ENCODE assay signal across 10 cellular contexts in genomic region chr3:155334897-155335883, GRCh38. TPM values are rescaled to one million over a fixed set of nuclear protein-coding genes. Genes with fewer than 3 reads are reported as not detected.
DNase-seq lines count a peak whose midpoint lies in the region; ATAC-seq and TF ChIP-seq lines count a peak whose summit lies in the region.
"Had no signal": no experiment of that assay in that cellular context is flagged by ENCODE, and none has a peak within 500 bp of the region (broad histone marks: within the 10 kb centered on the region; RNA-seq: fewer than 3 reads in every experiment).

No MANE protein-coding gene starts in this region.

- no peak overlapping the region for H3K27ac ChIP-seq in naive thymus-derived CD4-positive, alpha-beta T cell (ENCODE audit: low read depth, low read length)

- in situ Hi-C loops in GM13976 (cut with MboI; ENCODE audit: low sequenced_read_pairs, unreplicated experiment): loop anchor here (25.0 kb wide), 1 partner anchor 998 kb away; no protein-coding TSS in a partner anchor

- H3K27ac Mint-ChIP-seq in activated CD8-positive, alpha-beta memory T cell treated with anti-CD3 and anti-CD28 coated beads, Interleukin-2, amount 10 ng/mL, durations not matched to agents 7 days and 5 days: no peak overlapping the region
- H3K27ac Mint-ChIP-seq in naive thymus-derived CD4-positive, alpha-beta T cell: peak overlapping the region in 2 of 9 donors; percentile 12 to 42
- no peak overlapping the region for H3K27ac Mint-ChIP-seq in chondrocyte (ENCODE audit: unreplicated experiment)

- intact Hi-C loops in naive thymus-derived CD4-positive, alpha-beta T cell (cut with micrococcal nuclease): no loop called here

- peak; percentile 71 for DNase-seq in activated CD8-positive, alpha-beta memory T cell treated with anti-CD3 and anti-CD28 coated beads, Interleukin-2, amount 10 ng/mL, durations not matched to agents 7 days and 5 days
- DNase-seq in activated CD8-positive, alpha-beta memory T cell treated with anti-CD3 and anti-CD28 coated beads, Interleukin-2, amount 50 U/mL, for 48 hours: no peak
- DNase-seq in naive thymus-derived CD4-positive, alpha-beta T cell: peak in 1 of 9 donors; percentile 8
- no peak for DNase-seq in GM13976 (ENCODE audit: low spot score)
- no peak for DNase-seq in NCI-H2029 (lab: John Stamatoyannopoulos, UW)
- no peak for DNase-seq in chondrocyte (ENCODE audit: low spot score)
- DNase-seq: effector memory CD4-positive, alpha-beta T cell; T1000 had no signal

- CTCF ChIA-PET in activated CD8-positive, alpha-beta memory T cell treated with anti-CD3 and anti-CD28 coated beads, Interleukin-2, amount 10 ng/mL, durations not matched to agents 7 days and 5 days (lab: Charles Lee): interaction anchor here (1.8 kb wide), 1 partner anchor 471 kb away, joined by 4 read pairs; the partner anchor contains the start of gene C3orf33
- CTCF ChIA-PET in naive thymus-derived CD4-positive, alpha-beta T cell (lab: Charles Lee): no interaction called here

- H3K9me2 ChIP-seq in Loucy (replicated peaks; ENCODE audit: low read depth, low read length): no peaks in the 10 kb centered on the region

- ATAC-seq in activated CD8-positive, alpha-beta memory T cell treated with anti-CD3 and anti-CD28 coated beads, Interleukin-2, amount 10 ng/mL, durations not matched to agents 7 days and 5 days: peak; percentile 70
- peak; percentile 88 for ATAC-seq in HG02678 (IDR thresholded peaks at IDR 0.05; ENCODE audit: unreplicated experiment)
- peak; percentile 67 for ATAC-seq in naive thymus-derived CD4-positive, alpha-beta T cell

- peaks cover 82% of the 10 kb centered on the region for H3K4me1 ChIP-seq in Loucy (ENCODE audit: insufficient read depth, low read length, poor library complexity, severe bottlenecking)
- no peaks in the 10 kb centered on the region for H3K4me1 ChIP-seq in naive thymus-derived CD4-positive, alpha-beta T cell (ENCODE audit: control insufficient read depth in 2 of 2, insufficient read depth in 2 of 2, low read length in 2 of 2)

- no peaks in the 10 kb centered on the region for H3K36me3 ChIP-seq in Loucy (ENCODE audit: insufficient read depth, low read length)
- H3K36me3 ChIP-seq in naive thymus-derived CD4-positive, alpha-beta T cell (ENCODE audit: control insufficient read depth in 2 of 3, insufficient read depth in 3 of 3, low read length in 3 of 3): no peaks in the 10 kb centered on the region

- peak overlapping the region; percentile 74 for H3K9ac ChIP-seq in Loucy (ENCODE audit: low read depth, low read length, poor library complexity, severe bottlenecking)

- no peaks in the 10 kb centered on the region for H3K9me3 ChIP-seq in Loucy (ENCODE audit: insufficient read depth, low read depth, low read length)
- H3K9me3 ChIP-seq in naive thymus-derived CD4-positive, alpha-beta T cell (ENCODE audit: control insufficient read depth in 2 of 3, low read length in 3 of 3): no peaks in the 10 kb centered on the region

- no peaks in the 10 kb centered on the region for H3K79me2 ChIP-seq in Loucy (ENCODE audit: insufficient read depth, low read length)

- H2AFZ ChIP-seq in Loucy (ENCODE audit: low read length): 0 out of 2 replicates have a peak overlapping the region, but pooled peaks have one; percentile 11

- peak overlapping the region; percentile 83 for H3K4me2 ChIP-seq in Loucy (ENCODE audit: low read depth, low read length, poor library complexity, severe bottlenecking)

- no peaks in the 10 kb centered on the region for H4K20me1 ChIP-seq in Loucy (ENCODE audit: insufficient read depth, low read length, poor library complexity, severe bottlenecking)

- peak overlapping the region; percentile 67 for H3K4me3 ChIP-seq in Loucy (ENCODE audit: low read length, poor library complexity, severe bottlenecking)
- H3K4me3 ChIP-seq in naive thymus-derived CD4-positive, alpha-beta T cell (ENCODE audit: low read length): no peak overlapping the region

- no peaks in the 10 kb centered on the region for H3K36me3 Mint-ChIP-seq in activated CD8-positive, alpha-beta memory T cell treated with anti-CD3 and anti-CD28 coated beads, Interleukin-2, amount 10 ng/mL, durations not matched to agents 7 days and 5 days
- H3K36me3 Mint-ChIP-seq in naive thymus-derived CD4-positive, alpha-beta T cell: no peaks in the 10 kb centered on the region
- no peaks in the 10 kb centered on the region for H3K36me3 Mint-ChIP-seq in chondrocyte (ENCODE audit: low read depth)

- TF ChIP-seq CTCF in Loucy (conservative IDR thresholded peaks at IDR 0.05; ENCODE audit: low read length) (no peak), GM13976 (IDR thresholded peaks at IDR 0.05; ENCODE audit: borderline replicate concordance, control extremely low read depth, extremely low read depth, insufficient read depth, missing control alignments) (no peak), chondrocyte (IDR thresholded peaks at IDR 0.05) (no peak)

- H3K27me3 Mint-ChIP-seq in activated CD8-positive, alpha-beta memory T cell treated with anti-CD3 and anti-CD28 coated beads, Interleukin-2, amount 10 ng/mL, durations not matched to agents 7 days and 5 days: peaks cover 4% of the 10 kb centered on the region
- H3K27me3 Mint-ChIP-seq in naive thymus-derived CD4-positive, alpha-beta T cell: peaks cover 0 to 10% (median under 1%) of the 10 kb centered on the region in 5 donors
- peaks cover 9% of the 10 kb centered on the region for H3K27me3 Mint-ChIP-seq in chondrocyte (ENCODE audit: low read depth)

- H3K4me3 Mint-ChIP-seq in activated CD8-positive, alpha-beta memory T cell treated with anti-CD3 and anti-CD28 coated beads, Interleukin-2, amount 10 ng/mL, durations not matched to agents 7 days and 5 days: no peak overlapping the region
- H3K4me3 Mint-ChIP-seq in naive thymus-derived CD4-positive, alpha-beta T cell: peak overlapping the region in 2 of 10 donors; percentile 0 to 3
- H3K4me3 Mint-ChIP-seq in chondrocyte (ENCODE audit: unreplicated experiment): no peak overlapping the region

- H3F3A ChIP-seq in Loucy (ENCODE audit: low read depth): peaks cover 12% of the 10 kb centered on the region

- no peaks in the 10 kb centered on the region for H3K9me3 Mint-ChIP-seq in activated CD8-positive, alpha-beta memory T cell treated with anti-CD3 and anti-CD28 coated beads, Interleukin-2, amount 10 ng/mL, durations not matched to agents 7 days and 5 days (ENCODE audit: low read depth)
- H3K9me3 Mint-ChIP-seq in naive thymus-derived CD4-positive, alpha-beta T cell: no peaks in the 10 kb centered on the region
- H3K9me3 Mint-ChIP-seq in chondrocyte (ENCODE audit: low read depth): no peaks in the 10 kb centered on the region

- no peaks in the 10 kb centered on the region for H3K27me3 ChIP-seq in Loucy (ENCODE audit: insufficient read depth, low read length, poor library complexity, severe bottlenecking)
- H3K27me3 ChIP-seq in naive thymus-derived CD4-positive, alpha-beta T cell (ENCODE audit: control insufficient read depth in 2 of 2, insufficient read depth in 2 of 2, low read length in 2 of 2): no peaks in the 10 kb centered on the region

- POLR2A ChIA-PET in naive thymus-derived CD4-positive, alpha-beta T cell (lab: Charles Lee): no interaction called here

- peaks cover 22% of the 10 kb centered on the region for H3K4me1 Mint-ChIP-seq in activated CD8-positive, alpha-beta memory T cell treated with anti-CD3 and anti-CD28 coated beads, Interleukin-2, amount 10 ng/mL, durations not matched to agents 7 days and 5 days
- H3K4me1 Mint-ChIP-seq in naive thymus-derived CD4-positive, alpha-beta T cell: peaks cover 0 to 17% (median 10%) of the 10 kb centered on the region in 7 donors
- no peaks in the 10 kb centered on the region for H3K4me1 Mint-ChIP-seq in chondrocyte (ENCODE audit: low read depth)

RNA-seq across cellular contexts. Expression of gene STRIT1, which starts 41.7 kb away (rescaled TPM):
- not detected for total RNA-seq in activated CD8-positive, alpha-beta memory T cell treated with anti-CD3 and anti-CD28 coated beads, Interleukin-2, amount 10 ng/mL, durations not matched to agents 7 days and 5 days
- not detected for total RNA-seq in naive thymus-derived CD4-positive, alpha-beta T cell
- not detected for polyA plus RNA-seq in naive thymus-derived CD4-positive, alpha-beta T cell
- not detected in 3 replicates for total RNA-seq in chondrocyte
